1 cellular context compared by ENCODE assay signal in genomic region chr2:38643021-38643671, GRCh38.
A peak's percentile ranks its signal among the peaks of the same experiment; 100 is the strongest.
TF ChIP-seq lines count a peak whose summit lies in the region.

No MANE protein-coding gene starts in this region.

TF ChIP-seq in K562, 482 proteins besides CTCF, POLR2A, EP300 and RAD21 (continues in another document):
- TF ChIP-seq ATF3 (IDR thresholded peaks at IDR 0.05) (no peak), ATF3 (CRISPR knock-in tag; conservative IDR thresholded peaks at IDR 0.05) (no peak), TAF7 (tag; IDR thresholded peaks at IDR 0.05) (no peak), ZNF561 (CRISPR knock-in tag; conservative IDR thresholded peaks at IDR 0.05) (0 out of 2 replicates have a peak, but pooled peaks have one; percentile 38), HDAC8 (tag; IDR thresholded peaks at IDR 0.05) (peak; percentile 70), ZNF311 (CRISPR knock-in tag; IDR thresholded peaks at IDR 0.05) (peak; percentile 14), MXD1 (CRISPR knock-in tag; IDR thresholded peaks at IDR 0.05; ENCODE audit: borderline replicate concordance, poor library complexity, severe bottlenecking) (no peak), ID3 (CRISPR knock-in tag; IDR thresholded peaks at IDR 0.05) (no peak), ID3 (tag; IDR thresholded peaks at IDR 0.05) (peak; percentile 65; the same call in 1 of the 2 replicates), SMARCA5 (IDR thresholded peaks at IDR 0.05) (peak; percentile 20; the same call in 1 of the 2 replicates), HOMEZ (CRISPR knock-in tag; IDR thresholded peaks at IDR 0.05) (peak; percentile 35; the same call in 1 of the 2 replicates), ZNF592 (IDR thresholded peaks at IDR 0.05) (0 out of 2 replicates have a peak, but pooled peaks have one; percentile 83), SMAD4 (CRISPR knock-in tag; conservative IDR thresholded peaks at IDR 0.05) (0 out of 2 replicates have a peak, but pooled peaks have one; percentile 40), MAX (CRISPR knock-in tag; IDR thresholded peaks at IDR 0.05) (peak; percentile 33; the same call in 1 of the 2 replicates), HNRNPLL (IDR thresholded peaks at IDR 0.05; ENCODE audit: low read depth, low read length, poor library complexity, severe bottlenecking) (no peak), CCAR2 (IDR thresholded peaks at IDR 0.05; ENCODE audit: low read depth, low read length) (no peak), SRSF3 (IDR thresholded peaks at IDR 0.05; ENCODE audit: insufficient read depth, low read length) (peak; percentile 94), ZBTB33 (CRISPR knock-in tag; IDR thresholded peaks at IDR 0.05) (peak; percentile 99), ZNF282 (CRISPR knock-in tag; IDR thresholded peaks at IDR 0.05) (0 out of 2 replicates have a peak, but pooled peaks have one; percentile 16), CBX1 (IDR thresholded peaks at IDR 0.05; ENCODE audit: low read depth) (peak; percentile 79), MAZ (CRISPR knock-in tag; conservative IDR thresholded peaks at IDR 0.05 in 1 of 2, IDR thresholded peaks at IDR 0.05 in 1 of 2) (0 out of 4 replicates have a peak, but pooled peaks of 1 of the 2 experiments have one; percentile 52), ZFX (CRISPR knock-in tag; IDR thresholded peaks at IDR 0.05) (peak; percentile 37; the same call in 1 of the 2 replicates), MBD1 (CRISPR knock-in tag; IDR thresholded peaks at IDR 0.05) (peak; percentile 93), DMBX1 (CRISPR knock-in tag; IDR thresholded peaks at IDR 0.05; ENCODE audit: borderline replicate concordance) (peak; percentile 84; the same call in 1 of the 2 replicates), ZBTB9 (CRISPR knock-in tag; IDR thresholded peaks at IDR 0.05) (no peak), NFRKB (IDR thresholded peaks at IDR 0.05; ENCODE audit: low read depth) (peak; percentile 88; the same call in 1 of the 2 replicates), BRD4 (IDR thresholded peaks at IDR 0.05) (peak; percentile 53; the same call in 1 of the 2 replicates), CBX5 (IDR thresholded peaks at IDR 0.05; ENCODE audit: borderline replicate concordance, low read depth) (peak; percentile 50; the same call in 1 of the 2 replicates), HINFP (tag; conservative IDR thresholded peaks at IDR 0.05; ENCODE audit: low read depth) (0 out of 2 replicates have a peak, but pooled peaks have one; percentile 43), CBX2 (IDR thresholded peaks at IDR 0.05; ENCODE audit: insufficient read depth, low read length, poor library complexity, severe bottlenecking) (no peak), CTCFL (IDR thresholded peaks at IDR 0.05; ENCODE audit: borderline replicate concordance, insufficient read depth, low read depth, low read length, poor library complexity, severe bottlenecking) (no peak), ZBTB17 (CRISPR knock-in tag; IDR thresholded peaks at IDR 0.05) (peak; percentile 44; the same call in 1 of the 2 replicates), ZNF280B (CRISPR knock-in tag; IDR thresholded peaks at IDR 0.05) (peak; percentile 57; the same call in 1 of the 2 replicates), KHSRP (IDR thresholded peaks at IDR 0.05) (no peak), ZNF445 (CRISPR knock-in tag; IDR thresholded peaks at IDR 0.05; ENCODE audit: low read depth) (0 out of 2 replicates have a peak, but pooled peaks have one; percentile 38), POLR2G (IDR thresholded peaks at IDR 0.05; ENCODE audit: low read depth, low read length) (peak; percentile 68), HNRNPL (IDR thresholded peaks at IDR 0.05; ENCODE audit: low read depth, low read length) (no peak), PHF8 (IDR thresholded peaks at IDR 0.05; ENCODE audit: borderline replicate concordance, low read length) (no peak), TCF15 (CRISPR knock-in tag; IDR thresholded peaks at IDR 0.05) (no peak), PRPF4 (IDR thresholded peaks at IDR 0.05; ENCODE audit: insufficient read depth, low read depth, low read length, poor library complexity, severe bottlenecking) (peak; percentile 56)
